In the genomic region with DNA sequence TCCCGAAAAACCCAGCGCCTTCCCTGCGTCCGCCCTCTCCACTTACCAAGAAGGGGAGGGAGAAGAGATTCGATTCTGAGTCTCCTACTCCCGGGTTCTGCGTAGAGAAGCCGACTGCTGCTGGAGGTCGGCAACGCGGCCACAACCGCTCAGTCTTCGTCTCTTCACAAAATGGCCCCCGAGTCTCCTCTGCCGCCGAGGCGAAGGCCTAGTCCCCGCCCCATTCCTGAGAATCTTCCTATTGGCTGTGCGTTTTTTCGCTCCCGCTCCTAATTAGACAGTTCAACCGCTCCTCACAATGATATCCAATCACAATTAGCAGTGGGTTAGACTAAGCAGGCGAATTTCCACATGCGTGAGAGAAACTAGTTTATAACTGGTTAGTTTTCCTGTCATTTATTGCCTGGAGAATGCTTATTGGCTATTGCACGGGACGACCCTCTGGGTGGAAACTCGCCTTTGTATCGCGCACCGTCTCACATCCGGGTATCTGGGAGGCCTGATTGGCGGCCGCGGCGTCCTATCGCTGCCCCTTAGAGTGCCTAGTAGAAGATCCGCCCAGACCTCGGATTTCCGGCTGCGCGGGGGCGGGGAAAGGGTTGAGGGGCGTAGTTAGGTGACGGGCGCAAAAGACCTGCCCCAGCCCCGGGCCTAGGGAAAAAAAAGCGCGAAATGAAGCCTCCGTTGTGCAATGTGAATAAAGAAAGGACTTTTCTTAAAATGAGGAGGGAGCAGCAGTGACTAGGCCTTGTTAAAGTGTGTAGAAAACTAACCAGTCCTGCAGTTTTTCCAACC, we compare ENCODE assay signal across 8 cellular contexts. TPM values are rescaled to one million over a fixed set of nuclear protein-coding genes. Genes with fewer than 3 reads are reported as not detected.
DNase-seq lines count a peak whose midpoint lies in the region; ATAC-seq, FAIRE-seq and TF ChIP-seq lines count a peak whose summit lies in the region.

Gene HNRNPC (minus strand): TSS at position 191 of the 795 bp plus-strand sequence. CDS start 35,249 bp downstream, outside the sequence.

- peak within 1 kb of the TSS; percentile 93 for H2AK5ac ChIP-seq in trophoblast cell (ENCODE audit: low read length)

- FAIRE-seq in GM12892 (lab: Jason Lieb, UNC), result peak; percentile 97

- in situ Hi-C loops in transverse colon (cut with MboI; ENCODE audit: low pct_ligation_motif_present in 1 of 4, low pct_unique_long_range_greater_than_20kb in 1 of 4, low sequenced_read_pairs in 3 of 4), result no loop called here

- peak; percentile 91 for ATAC-seq in HG02852 (IDR thresholded peaks at IDR 0.05; ENCODE audit: unreplicated experiment)

- WGBS in adrenal gland, 4 donors, result 0% methylated on average over 38 to 49 of the region's 49 CpGs
- no CpG with 5 or more reads among the region's 49 CpGs for WGBS in trophoblast cell (ENCODE audit: extremely low coverage, insufficient coverage, insufficient read length)
- 0 to 1% methylated on average over 1 to 49 of the region's 49 CpGs for WGBS in transverse colon (ENCODE audit: low coverage in 1 of 2), 2 donors

- H3K4me3 ChIP-seq in adrenal gland, result peak within 1 kb of the TSS; percentile 80 to 99 (median 92)
- peak within 1 kb of the TSS; percentile 75 for H3K4me3 ChIP-seq in trophoblast cell (ENCODE audit: low read depth, low read length)
- peak within 1 kb of the TSS; percentile 61 to 94 (median 84) for H3K4me3 ChIP-seq in transverse colon

- peak within 1 kb of the TSS; percentile 92 for H3K18ac ChIP-seq in trophoblast cell (ENCODE audit: low read length)

- H2BK12ac ChIP-seq in trophoblast cell (ENCODE audit: low read length), result no peak within 1 kb of the TSS

- H3K27me3 ChIP-seq in adrenal gland (no peaks in the 10 kb centered on the region), trophoblast cell (ENCODE audit: insufficient read depth, low read length) (no peaks in the 10 kb centered on the region), transverse colon (no peaks in the 10 kb centered on the region)

- H3K4me2 ChIP-seq in trophoblast cell (ENCODE audit: low read length), result peak within 1 kb of the TSS; percentile 57

- TF ChIP-seq POLR2A in GM12892 (IDR thresholded peaks at IDR 0.05; ENCODE audit: low read depth, low read length) (peak; percentile 98), adrenal gland (IDR thresholded peaks at IDR 0.05) (peak; percentile 94 to 99), transverse colon (IDR thresholded peaks at IDR 0.05) (peak; percentile 98)

- peak; percentile 88 for DNase-seq in GM12892 (ENCODE audit: insufficient read length)
- DNase-seq in NCI-H146 (lab: John Stamatoyannopoulos, UW), result peak; percentile 99
- DNase-seq in T-helper 1 cell, result peak; percentile 99 to 100 (median 100)
- DNase-seq in adrenal gland, result peak; percentile 100
- peak; percentile 100 for DNase-seq in cardiac septum (ENCODE audit: low spot score)
- DNase-seq in trophoblast cell, result peak; percentile 100
- peak; percentile 100 for DNase-seq in transverse colon

- TF ChIP-seq EP300 in transverse colon (IDR thresholded peaks at IDR 0.05; ENCODE audit: low read depth), result no peak

- TF ChIP-seq CTCF in adrenal gland (IDR thresholded peaks at IDR 0.05) (no peak), transverse colon (IDR thresholded peaks at IDR 0.05) (no peak)

- H3K9ac ChIP-seq in trophoblast cell (ENCODE audit: low read length), result peak within 1 kb of the TSS; percentile 97

- peak within 1 kb of the TSS; percentile 84 for H2BK120ac ChIP-seq in trophoblast cell (ENCODE audit: insufficient read depth, low read length, poor library complexity)

- peak within 1 kb of the TSS; percentile 91 for H2BK5ac ChIP-seq in trophoblast cell (ENCODE audit: low read depth, low read length, poor library complexity)

- H3K4me1 ChIP-seq in adrenal gland (replicated peaks in 1 of 2) (peaks cover 24 to 42% of the 10 kb centered on the region in 2 donors), trophoblast cell (ENCODE audit: control insufficient read depth in 1 of 2, insufficient read depth in 2 of 2, low read length in 2 of 2) (peaks cover 6 to 7% of the 10 kb centered on the region in 2 experiments), transverse colon (peaks cover 18 to 43% (median 31%) of the 10 kb centered on the region in 4 donors)

- peak within 1 kb of the TSS; percentile 99 for H3K4ac ChIP-seq in trophoblast cell (ENCODE audit: low read depth, low read length)

- peak within 1 kb of the TSS; percentile 95 for H4K12ac ChIP-seq in trophoblast cell (ENCODE audit: low read depth, low read length)

- intact Hi-C loops in adrenal gland (cut with DNase I) (no loop called here), cardiac septum (cut with DNase I) (loop anchor here (5.0 kb wide), 2 partner anchors 37 to 113 kb away; partner anchors contain the start of gene SUPT16H), transverse colon (cut with DNase I; ENCODE audit: low total_unique reads) (no loop called here)

- peak within 1 kb of the TSS; percentile 93 for H3K14ac ChIP-seq in trophoblast cell (ENCODE audit: low read length)

- H3K9me3 ChIP-seq in adrenal gland (replicated peaks in 1 of 3) (no peaks in the 10 kb centered on the region), trophoblast cell (ENCODE audit: insufficient read depth, low read depth, low read length) (no peaks in the 10 kb centered on the region), transverse colon (no peaks in the 10 kb centered on the region)

- H3K79me1 ChIP-seq in trophoblast cell (ENCODE audit: low read length), result peaks cover 5% of the 10 kb centered on the region

- no peak within 1 kb of the TSS for H3K23ac ChIP-seq in trophoblast cell (ENCODE audit: low read length)

- H4K8ac ChIP-seq in trophoblast cell (ENCODE audit: low read depth, low read length), result peak within 1 kb of the TSS; percentile 99

- peak within 1 kb of the TSS; percentile 94 for H2AFZ ChIP-seq in trophoblast cell (ENCODE audit: insufficient read depth, low read length, poor library complexity)

- H3K27ac ChIP-seq in adrenal gland (peak within 1 kb of the TSS; percentile 71 to 97 (median 94)), trophoblast cell (ENCODE audit: low read depth, low read length) (peak within 1 kb of the TSS; percentile 55), transverse colon (peak within 1 kb of the TSS; percentile 96 to 99 (median 96))

- peak within 1 kb of the TSS; percentile 96 for H4K91ac ChIP-seq in trophoblast cell (ENCODE audit: low read depth, low read length)

- H3K79me2 ChIP-seq in trophoblast cell (ENCODE audit: control insufficient read depth, insufficient read depth, low read length, poor library complexity), result peaks cover 22% of the 10 kb centered on the region

- H3K36me3 ChIP-seq in adrenal gland (replicated peaks in 1 of 2) (peaks cover 0 to 15% of the 10 kb centered on the region in 2 donors), trophoblast cell (ENCODE audit: control insufficient read depth in 1 of 2, insufficient read depth in 2 of 2, low read length in 2 of 2) (peaks cover 11 to 12% of the 10 kb centered on the region in 2 experiments), transverse colon (peaks cover 0 to 13% (median under 1%) of the 10 kb centered on the region in 4 donors)

RNA-seq across cellular contexts. Expression of gene HNRNPC, which starts in this region (rescaled TPM):
- 674 TPM for polyA plus RNA-seq in GM12892 (2012; ENCODE audit: missing spikeins)
- total RNA-seq in adrenal gland (100 to 1,000 TPM; 399 to 615 (median 503) TPM), cardiac septum (260 TPM), transverse colon (100 to 1,000 TPM; 192 to 343 (median 212) TPM)
- polyA plus RNA-seq in adrenal gland, result 100 to 1,000 TPM; 832 to 905 (median 866) TPM
- 959 and 960 TPM in 2 replicates for polyA plus RNA-seq in trophoblast cell (2013)

Comparison
In these comparisons a context has a peak if more than half of its experiments do, and no peak if none do; other contexts are left out.
1. Peak in every context shown above with its lines: DNase-seq, ATAC-seq, H3K4me3 ChIP-seq and H3K27ac ChIP-seq.